8 cellular contexts compared by ENCODE assay signal in the genomic region with DNA sequence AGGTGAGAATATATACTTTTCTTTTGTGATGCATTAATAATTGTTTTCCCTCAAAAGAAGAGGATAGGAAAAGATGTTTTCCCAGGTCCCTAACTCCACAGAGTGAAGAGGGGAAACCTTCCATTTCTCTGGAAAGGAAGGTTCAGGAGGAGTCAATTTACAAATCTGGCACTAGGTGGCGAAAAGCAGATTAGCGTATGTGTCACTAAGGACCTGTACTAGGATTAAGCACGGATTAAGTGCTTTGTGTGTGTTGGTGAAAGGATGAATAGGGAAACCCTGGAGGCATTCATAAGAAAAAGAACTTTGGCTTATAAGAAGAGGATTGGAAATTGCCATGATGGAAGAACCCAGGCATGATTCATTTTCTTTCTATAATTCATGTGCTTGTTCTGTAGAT.
DNase-seq lines count a peak whose midpoint lies in the region; ATAC-seq and TF ChIP-seq lines count a peak whose summit lies in the region.

No MANE protein-coding gene starts in this region.

- H3K36me3 ChIP-seq in endodermal cell (ENCODE audit: control insufficient read depth, insufficient read depth, low read length): no peaks in the 10 kb centered on the region
- H3K36me3 ChIP-seq in transverse colon: no peaks in the 10 kb centered on the region
- no peaks in the 10 kb centered on the region for H3K36me3 ChIP-seq in adrenal gland (replicated peaks in 1 of 2)

- POLR2A ChIA-PET in activated CD4-positive, alpha-beta T cell treated with anti-CD3 and anti-CD28 coated beads for 36 hours (lab: Charles Lee): no interaction called here

- H3K27ac Mint-ChIP-seq in activated CD4-positive, alpha-beta T cell treated with anti-CD3 and anti-CD28 coated beads for 36 hours: no peak overlapping the region
- no peak overlapping the region for H3K27ac Mint-ChIP-seq in endodermal cell
- no peak overlapping the region for H3K27ac Mint-ChIP-seq in activated naive CD8-positive, alpha-beta T cell treated with anti-CD3 and anti-CD28 coated beads, Interleukin-2, amount 50 U/mL, for 24 hours

- peak; percentile 6 for DNase-seq in activated CD4-positive, alpha-beta T cell treated with anti-CD3 and anti-CD28 coated beads for 36 hours
- no peak for DNase-seq in activated CD4-positive, alpha-beta T cell treated with anti-CD3 and anti-CD28 coated beads for 4 hours
- DNase-seq in NCI-H2227 (lab: John Stamatoyannopoulos, UW; ENCODE audit: unreplicated experiment): peak; percentile 33
- peak; percentile 51 for DNase-seq in endodermal cell
- no peak for DNase-seq in transverse colon
- DNase-seq in adrenal gland: no peak
- DNase-seq in activated naive CD8-positive, alpha-beta T cell treated with anti-CD3 and anti-CD28 coated beads, Interleukin-2, amount 50 U/mL, for 24 hours: no peak
- DNase-seq in middle frontal gyrus (ENCODE audit: extremely low spot score, low spot score): no peak

- no peaks in the 10 kb centered on the region for H3K4me1 Mint-ChIP-seq in activated CD4-positive, alpha-beta T cell treated with anti-CD3 and anti-CD28 coated beads for 36 hours
- peaks cover 24% of the 10 kb centered on the region for H3K4me1 Mint-ChIP-seq in endodermal cell
- H3K4me1 Mint-ChIP-seq in activated naive CD8-positive, alpha-beta T cell treated with anti-CD3 and anti-CD28 coated beads, Interleukin-2, amount 50 U/mL, for 24 hours: no peaks in the 10 kb centered on the region

- TF ChIP-seq CTCF in endodermal cell (conservative IDR thresholded peaks at IDR 0.05) (peak; percentile 81), transverse colon (IDR thresholded peaks at IDR 0.05) (peak; percentile 30 to 54 (median 42)), adrenal gland (IDR thresholded peaks at IDR 0.05) (peak in 2 of 6 experiments; percentile 12 to 16)

- H3K4me3 ChIP-seq in endodermal cell (ENCODE audit: low read length) (no peak overlapping the region), transverse colon (no peak overlapping the region), adrenal gland (no peak overlapping the region)

- 63 to 69% methylated on average over 3 of the region's 3 CpGs for WGBS in endodermal cell (ENCODE audit: insufficient coverage in 1 of 2, insufficient read length in 1 of 2), 2 experiments
- WGBS in transverse colon (ENCODE audit: low coverage in 1 of 2), 2 donors: 33 to 49% methylated on average over 3 of the region's 3 CpGs
- WGBS in adrenal gland, 4 donors: 62 to 83% (median 70%) methylated on average over 3 of the region's 3 CpGs

- TF ChIP-seq POLR2A in transverse colon (IDR thresholded peaks at IDR 0.05): no peak
- TF ChIP-seq POLR2A in adrenal gland (IDR thresholded peaks at IDR 0.05): no peak

- H3K9me3 Mint-ChIP-seq in activated CD4-positive, alpha-beta T cell treated with anti-CD3 and anti-CD28 coated beads for 36 hours (ENCODE audit: low read depth): no peaks in the 10 kb centered on the region
- H3K9me3 Mint-ChIP-seq in endodermal cell: no peaks in the 10 kb centered on the region
- H3K9me3 Mint-ChIP-seq in activated naive CD8-positive, alpha-beta T cell treated with anti-CD3 and anti-CD28 coated beads, Interleukin-2, amount 50 U/mL, for 24 hours: no peaks in the 10 kb centered on the region

- intact Hi-C loops in activated CD4-positive, alpha-beta T cell treated with anti-CD3 and anti-CD28 coated beads for 36 hours (cut with DNase I, micrococcal nuclease): loop anchor here in 1 of 2 experiments (10.0 kb wide), 1 partner anchor 591 kb away; no protein-coding TSS in a partner anchor
- intact Hi-C loops in transverse colon (cut with DNase I; ENCODE audit: low total_unique reads): loop anchor here (10.0 kb wide), 1 partner anchor 551 kb away; no protein-coding TSS in a partner anchor
- intact Hi-C loops in adrenal gland (cut with DNase I): loop anchor here in 1 of 2 donors (5.0 kb wide), 3 partner anchors 538 to 593 kb away; no protein-coding TSS in a partner anchor

- peaks cover 23% of the 10 kb centered on the region for H3K27me3 Mint-ChIP-seq in activated CD4-positive, alpha-beta T cell treated with anti-CD3 and anti-CD28 coated beads for 36 hours
- peaks cover 13% of the 10 kb centered on the region for H3K27me3 Mint-ChIP-seq in endodermal cell (ENCODE audit: insufficient read depth)
- peaks cover 6% of the 10 kb centered on the region for H3K27me3 Mint-ChIP-seq in activated naive CD8-positive, alpha-beta T cell treated with anti-CD3 and anti-CD28 coated beads, Interleukin-2, amount 50 U/mL, for 24 hours

- CTCF ChIA-PET in activated CD4-positive, alpha-beta T cell treated with anti-CD3 and anti-CD28 coated beads for 36 hours (lab: Charles Lee): interaction anchor here (0.6 kb wide), 1 partner anchor 26 kb away, joined by 3 read pairs; no protein-coding TSS in a partner anchor

- H3K9me3 ChIP-seq in endodermal cell (ENCODE audit: control insufficient read depth, low read length): no peaks in the 10 kb centered on the region
- H3K9me3 ChIP-seq in transverse colon: no peaks in the 10 kb centered on the region
- no peaks in the 10 kb centered on the region for H3K9me3 ChIP-seq in adrenal gland (replicated peaks in 1 of 3)

- no peaks in the 10 kb centered on the region for H3K36me3 Mint-ChIP-seq in activated CD4-positive, alpha-beta T cell treated with anti-CD3 and anti-CD28 coated beads for 36 hours (ENCODE audit: low read depth)
- H3K36me3 Mint-ChIP-seq in endodermal cell (ENCODE audit: low read depth): no peaks in the 10 kb centered on the region
- H3K36me3 Mint-ChIP-seq in activated naive CD8-positive, alpha-beta T cell treated with anti-CD3 and anti-CD28 coated beads, Interleukin-2, amount 50 U/mL, for 24 hours (ENCODE audit: low read depth): no peaks in the 10 kb centered on the region

- in situ Hi-C loops in transverse colon (cut with MboI; ENCODE audit: low pct_ligation_motif_present in 1 of 4, low pct_unique_long_range_greater_than_20kb in 1 of 4, low sequenced_read_pairs in 3 of 4): loop anchor here (25.0 kb wide), 1 partner anchor 558 kb away; no protein-coding TSS in a partner anchor

- no peak overlapping the region for H3K9ac ChIP-seq in endodermal cell (ENCODE audit: extremely low read depth, low read length, poor library complexity, severe bottlenecking)

- H3K27me3 ChIP-seq in endodermal cell (ENCODE audit: control insufficient read depth, insufficient read depth, low read length, poor library complexity, severe bottlenecking) (no peaks in the 10 kb centered on the region), transverse colon (no peaks in the 10 kb centered on the region), adrenal gland (no peaks in the 10 kb centered on the region)

- H3K27ac ChIP-seq in endodermal cell (ENCODE audit: low read depth, low read length) (no peak overlapping the region), transverse colon (no peak overlapping the region), adrenal gland (no peak overlapping the region)

- no peak overlapping the region for H3K4me3 Mint-ChIP-seq in activated CD4-positive, alpha-beta T cell treated with anti-CD3 and anti-CD28 coated beads for 36 hours
- H3K4me3 Mint-ChIP-seq in endodermal cell: no peak overlapping the region
- no peak overlapping the region for H3K4me3 Mint-ChIP-seq in activated naive CD8-positive, alpha-beta T cell treated with anti-CD3 and anti-CD28 coated beads, Interleukin-2, amount 50 U/mL, for 24 hours

- no peak for TF ChIP-seq EP300 in transverse colon (IDR thresholded peaks at IDR 0.05; ENCODE audit: low read depth)

- ATAC-seq in activated CD4-positive, alpha-beta T cell treated with anti-CD3 and anti-CD28 coated beads for 36 hours: no peak
- no peak for ATAC-seq in activated naive CD8-positive, alpha-beta T cell treated with anti-CD3 and anti-CD28 coated beads, Interleukin-2, amount 50 U/mL, for 24 hours

- H3K4me1 ChIP-seq in endodermal cell (ENCODE audit: control insufficient read depth, insufficient read depth, low read length) (no peaks in the 10 kb centered on the region), transverse colon (peaks cover 0 to 5% (median 0%) of the 10 kb centered on the region in 4 donors), adrenal gland (replicated peaks in 1 of 2) (no peaks in the 10 kb centered on the region)

Comparison
In these comparisons a context has a peak if more than half of its experiments do, and no peak if none do; other contexts are left out.
1. DNase-seq: peak in activated CD4-positive, alpha-beta T cell treated with anti-CD3 and anti-CD28 coated beads for 36 hours (single experiment), NCI-H2227 (single experiment) and endodermal cell (single experiment); none in activated CD4-positive, alpha-beta T cell treated with anti-CD3 and anti-CD28 coated beads for 4 hours (0 of 2), transverse colon (single experiment), adrenal gland (0 of 7), activated naive CD8-positive, alpha-beta T cell treated with anti-CD3 and anti-CD28 coated beads, Interleukin-2, amount 50 U/mL, for 24 hours (single experiment) and middle frontal gyrus (single experiment).